In genomic region chr10:106565546-106565945, GRCh38 we compare ENCODE assay signal across 33 cellular contexts.
DNase-seq lines count a peak whose midpoint lies in the region; ATAC-seq, FAIRE-seq and TF ChIP-seq lines count a peak whose summit lies in the region.
"Had no signal": no experiment of that assay in that cellular context is flagged by ENCODE, and none has a peak within 500 bp of the region (broad histone marks: within the 10 kb centered on the region; RNA-seq: fewer than 3 reads in every experiment).

No MANE protein-coding gene starts in this region.

- POLR2A ChIA-PET in IMR-90 (lab: Charles Lee; ENCODE audit: unreplicated experiment) = no interaction called here

- H3K14ac ChIP-seq in IMR-90 (replicated peaks; ENCODE audit: low read depth, low read length) = no peak overlapping the region

- H3K4me3 ChIP-seq in AG10803 (ENCODE audit: low read length) = no peak overlapping the region
- no peak overlapping the region for H3K4me3 ChIP-seq in IMR-90 (ENCODE audit: insufficient read depth, low read depth, low read length)
- H3K4me3 ChIP-seq in bronchial epithelial cell (ENCODE audit: low read depth, low read length) = no peak overlapping the region
- no peak overlapping the region for H3K4me3 ChIP-seq in fibroblast of pulmonary artery (replicated peaks; ENCODE audit: low read depth, low read length)
- H3K4me3 ChIP-seq in tibial nerve = no peak overlapping the region
- H3K4me3 ChIP-seq in H7 (ENCODE audit: insufficient read depth, low read depth, low read length) = no peak overlapping the region
- H3K4me3 ChIP-seq in heart right ventricle = no peak overlapping the region
- H3K4me3 ChIP-seq: ascending aorta, K562, MG63, prostate gland, thoracic aorta had no signal

- H3K4me1 ChIP-seq in IMR-90 (ENCODE audit: control insufficient read depth, insufficient read depth, low read length) = no peaks in the 10 kb centered on the region
- no peaks in the 10 kb centered on the region for H3K4me1 ChIP-seq in tibial nerve
- H3K4me1 ChIP-seq in heart right ventricle = peaks cover 0 to 6% (median 0%) of the 10 kb centered on the region in 9 donors
- H3K4me1 ChIP-seq: ascending aorta, prostate gland had no signal

- ATAC-seq in IMR-90 (ENCODE audit: low read depth) = no peak
- ATAC-seq in sciatic nerve = no peak
- no peak for ATAC-seq in heart right ventricle
- ATAC-seq: activated naive CD4-positive, alpha-beta T cell treated with anti-CD3 and anti-CD28 coated beads, Interleukin-2, amount 50 U/mL, for 72 hours; K562; naive thymus-derived CD4-positive, alpha-beta T cell had no signal

- CTCF ChIA-PET in IMR-90 (lab: Yijun Ruan, JAX) = no interaction called here

- FAIRE-seq in bronchial epithelial cell (lab: Jason Lieb, UNC) = no peak
- FAIRE-seq: A204.1, endothelial cell of umbilical vein, islet of Langerhans, K562 had no signal

- no peak overlapping the region for H3K9ac ChIP-seq in IMR-90 (ENCODE audit: low read depth, low read length)

- no peak overlapping the region for H3K4me2 ChIP-seq in IMR-90 (ENCODE audit: low read depth, low read length)

- no peak for TF ChIP-seq EP300 in tibial nerve (IDR thresholded peaks at IDR 0.05)

- TF ChIP-seq CTCF in AG10803 (conservative IDR thresholded peaks at IDR 0.05; ENCODE audit: low read length) (no peak), IMR-90 (conservative IDR thresholded peaks at IDR 0.05; ENCODE audit: low read depth, low read length) (no peak), bronchial epithelial cell (IDR thresholded peaks at IDR 0.05; ENCODE audit: insufficient read depth, low read length, severe bottlenecking) (no peak), fibroblast of pulmonary artery (IDR thresholded peaks at IDR 0.05; ENCODE audit: low read length, missing control alignments) (no peak), tibial nerve (IDR thresholded peaks at IDR 0.05) (no peak), heart right ventricle (IDR thresholded peaks at IDR 0.05) (no peak)

- no peak overlapping the region; the same call in 1 of the 2 replicates for H4K91ac ChIP-seq in IMR-90 (ENCODE audit: insufficient read depth, low read depth, low read length)

- WGBS in IMR-90 (ENCODE audit: extremely low coverage in 2 of 2, insufficient read length in 1 of 2), 2 experiments = no CpG with 5 or more reads among the region's 3 CpGs
- 93 to 94% methylated on average over 3 of the region's 3 CpGs for WGBS in tibial nerve, 2 donors
- 91 to 93% methylated on average over 3 of the region's 3 CpGs for WGBS in heart right ventricle, 2 donors

- H3K56ac ChIP-seq in IMR-90 (ENCODE audit: extremely low read depth, insufficient read depth, low read length) = no peak overlapping the region

- intact Hi-C loops in IMR-90 (cut with micrococcal nuclease) = no loop called here
- intact Hi-C loops in sciatic nerve (cut with DNase I) = no loop called here
- intact Hi-C loops in heart right ventricle (cut with DNase I) = loop anchor here in 1 of 10 donors (10.0 kb wide), 1 partner anchor 161 kb away; no protein-coding TSS in a partner anchor

- H2AK9ac ChIP-seq in IMR-90 (replicated peaks; ENCODE audit: low read depth, low read length, poor library complexity) = no peak overlapping the region

- H3K36me3 ChIP-seq in IMR-90 (ENCODE audit: control insufficient read depth, insufficient read depth, low read length) (no peaks in the 10 kb centered on the region), bronchial epithelial cell (ENCODE audit: control insufficient read depth, insufficient read depth, low read length) (no peaks in the 10 kb centered on the region), tibial nerve (no peaks in the 10 kb centered on the region), H7 (replicated peaks; ENCODE audit: control insufficient read depth, insufficient read depth, low read length) (no peaks in the 10 kb centered on the region), heart right ventricle (no peaks in the 10 kb centered on the region)
- H3K36me3 ChIP-seq: ascending aorta, MG63, prostate gland, thoracic aorta had no signal

- no peak overlapping the region for H2BK15ac ChIP-seq in IMR-90 (ENCODE audit: low read depth, low read length)

- H2AK5ac ChIP-seq in IMR-90 (ENCODE audit: low read depth, low read length) = no peak overlapping the region

- no peaks in the 10 kb centered on the region for H4K20me1 ChIP-seq in IMR-90 (ENCODE audit: insufficient read depth, low read length)

- no peak overlapping the region for H3K18ac ChIP-seq in IMR-90 (ENCODE audit: low read depth, low read length)

- H3K9me3 ChIP-seq in IMR-90 (ENCODE audit: control insufficient read depth, insufficient read depth, low read length) = 0 out of 2 replicates have a peak, but pooled peaks cover 2% of the 10 kb centered on the region
- H3K9me3 ChIP-seq in tibial nerve = no peaks in the 10 kb centered on the region
- H3K9me3 ChIP-seq in heart right ventricle = no peaks in the 10 kb centered on the region
- H3K9me3 ChIP-seq: ascending aorta, MG63, prostate gland, thoracic aorta had no signal

- no peaks in the 10 kb centered on the region for H3K27me3 ChIP-seq in IMR-90 (ENCODE audit: control insufficient read depth, insufficient read depth, low read length)
- H3K27me3 ChIP-seq in bronchial epithelial cell (ENCODE audit: control insufficient read depth, insufficient read depth, low read length) = no peaks in the 10 kb centered on the region
- no peaks in the 10 kb centered on the region for H3K27me3 ChIP-seq in tibial nerve
- no peaks in the 10 kb centered on the region for H3K27me3 ChIP-seq in H7 (ENCODE audit: control insufficient read depth, insufficient read depth, low read length)
- H3K27me3 ChIP-seq in heart right ventricle = no peaks in the 10 kb centered on the region
- H3K27me3 ChIP-seq: ascending aorta, MG63 had no signal

- dilution Hi-C loops in IMR-90 (cut with HindIII; ENCODE audit: low sequenced_read_pairs, unreplicated experiment) = no loop called here

- H2BK120ac ChIP-seq in IMR-90 (ENCODE audit: low read depth, low read length) = no peak overlapping the region

- H3K79me1 ChIP-seq in IMR-90 (ENCODE audit: low read depth in 1 of 2, low read length in 2 of 2) = no peaks in the 10 kb centered on the region

- no peak overlapping the region for H3K23ac ChIP-seq in IMR-90 (ENCODE audit: low read depth, low read length)

- in situ Hi-C loops in IMR-90 (cut with MboI; ENCODE audit: low sequenced_read_pairs) = no loop called here

- TF ChIP-seq POLR2A in IMR-90 (IDR thresholded peaks at IDR 0.05; ENCODE audit: low read depth, low read length) = no peak
- no peak for TF ChIP-seq POLR2A in tibial nerve (IDR thresholded peaks at IDR 0.05)

- H3K4ac ChIP-seq in IMR-90 (ENCODE audit: low read depth, low read length) = no peak overlapping the region

- no peak overlapping the region for H4K5ac ChIP-seq in IMR-90 (ENCODE audit: low read depth, low read length)

- DNase-seq in AG10803 (ENCODE audit: low read depth) (peak; percentile 25), IMR-90 (peak; percentile 47), bronchial epithelial cell (ENCODE audit: low read depth) (peak; percentile 82), fibroblast of pulmonary artery (ENCODE audit: low read depth) (peak; percentile 55), tibial nerve (ENCODE audit: low spot score in 2 of 2) (no peak), sciatic nerve (ENCODE audit: low spot score) (no peak), H7 (no peak), heart right ventricle (no peak)
- DNase-seq: activated CD4-positive, alpha-beta memory T cell treated with anti-CD3 and anti-CD28 coated beads for 36 hours; activated CD4-positive, CD25-positive, alpha-beta regulatory T cell; activated CD8-positive, alpha-beta memory T cell treated with anti-CD3 and anti-CD28 coated beads, Interleukin-2, amount 50 U/mL, for 48 hours; CD8-positive, alpha-beta memory T cell; cerebellar nuclear complex; DMS 273 treated with DMSO at 0.1 percent for 48 hours; H9; MG63; midbrain; naive thymus-derived CD4-positive, alpha-beta T cell; NCI-H1417; NCI-H2029 treated with DMSO at 0.1 percent for 48 hours; NCI-H2227 treated with DMSO at 0.1 percent for 48 hours; NCI-H526 treated with DMSO at 0.1 percent for 48 hours; SHP77 treated with DMSO at 0.1 percent for 48 hours; stimulated activated naive CD4-positive, alpha-beta T cell treated with Interleukin-2 at 50 U/mL for 16 hours; SW 1271 had no signal

- H2BK20ac ChIP-seq in IMR-90 (ENCODE audit: low read depth, low read length) = no peak overlapping the region; the same call in 1 of the 2 replicates

- no peak overlapping the region for H2BK5ac ChIP-seq in IMR-90 (ENCODE audit: low read depth, low read length, poor library complexity, severe bottlenecking)

- no TSS peak for BruUV-seq in IMR-90 (replicated peaks; lab: Mats Ljungman, UMichigan)

- TF ChIP-seq RAD21 in IMR-90 (IDR thresholded peaks at IDR 0.05; ENCODE audit: low read length) = no peak

- no peaks in the 10 kb centered on the region for H3K9me1 ChIP-seq in IMR-90 (ENCODE audit: insufficient read depth, low read length)

- no peak overlapping the region for H2AFZ ChIP-seq in IMR-90 (replicated peaks; ENCODE audit: low read length, poor library complexity)

- no peak overlapping the region for H4K8ac ChIP-seq in IMR-90 (ENCODE audit: low read depth in 2 of 2, low read length in 2 of 2)

- no peak overlapping the region for H3K27ac ChIP-seq in IMR-90 (ENCODE audit: insufficient read depth, low read length)
- no peak overlapping the region for H3K27ac ChIP-seq in tibial nerve
- no peak overlapping the region for H3K27ac ChIP-seq in heart right ventricle
- H3K27ac ChIP-seq: ascending aorta, prostate gland, thoracic aorta had no signal

TF ChIP-seq in IMR-90, 13 proteins besides CTCF, POLR2A, EP300 and RAD21:
- TF ChIP-seq CEBPB (IDR thresholded peaks at IDR 0.05; ENCODE audit: low read depth, low read length) = 0 out of 2 replicates have a peak, but pooled peaks have one; percentile 6
- no peak for TF ChIP-seq ELK1 (IDR thresholded peaks at IDR 0.05; ENCODE audit: borderline replicate concordance, low read depth, low read length)

Comparison
In these comparisons a context has a peak if more than half of its experiments do, and no peak if none do; other contexts are left out.
1. DNase-seq: peak in AG10803 (single experiment), IMR-90 (single experiment), bronchial epithelial cell (single experiment) and fibroblast of pulmonary artery (single experiment); none in tibial nerve (0 of 2), sciatic nerve (single experiment), H7 (single experiment) and heart right ventricle (0 of 2).